12 cellular contexts compared by ENCODE assay signal in genomic region chr17:45382226-45382625, GRCh38.
"Had no signal": no experiment of that assay in that cellular context is flagged by ENCODE, and none has a peak within 500 bp of the region (broad histone marks: within the 10 kb centered on the region; RNA-seq: fewer than 3 reads in every experiment).

No MANE protein-coding gene starts in this region.

- DNase-seq: amygdala; kidney glomerular epithelial cell; naive thymus-derived CD4-positive, alpha-beta T cell; retina; stomach; T-helper 17 cell; thyroid gland; uterus had no signal

- ATAC-seq: activated CD4-positive, CD25-positive, alpha-beta regulatory T cell treated with anti-CD3 and anti-CD28 coated beads, Interleukin-2, amount 50 U/mL, for 24 hours; activated naive CD4-positive, alpha-beta T cell treated with anti-CD3 and anti-CD28 coated beads, Interleukin-2, amount 50 U/mL, for 72 hours; gastroesophageal sphincter; naive thymus-derived CD4-positive, alpha-beta T cell; T-helper 17 cell had no signal

- H3K4me1 ChIP-seq: uterus had no signal

- H3K36me3 ChIP-seq: gastroesophageal sphincter, stomach, thyroid gland, uterus had no signal

- H3K9me3 ChIP-seq: gastroesophageal sphincter, stomach, thyroid gland, uterus had no signal

- H3K27me3 ChIP-seq: gastroesophageal sphincter, stomach, thyroid gland, uterus had no signal

- H3K27ac ChIP-seq: gastroesophageal sphincter, stomach, thyroid gland, uterus had no signal

- H3K4me3 ChIP-seq: gastroesophageal sphincter, lung, stomach, thyroid gland, uterus had no signal
